Comparison of ENCODE assay signal across 8 cellular contexts in the genomic region with DNA sequence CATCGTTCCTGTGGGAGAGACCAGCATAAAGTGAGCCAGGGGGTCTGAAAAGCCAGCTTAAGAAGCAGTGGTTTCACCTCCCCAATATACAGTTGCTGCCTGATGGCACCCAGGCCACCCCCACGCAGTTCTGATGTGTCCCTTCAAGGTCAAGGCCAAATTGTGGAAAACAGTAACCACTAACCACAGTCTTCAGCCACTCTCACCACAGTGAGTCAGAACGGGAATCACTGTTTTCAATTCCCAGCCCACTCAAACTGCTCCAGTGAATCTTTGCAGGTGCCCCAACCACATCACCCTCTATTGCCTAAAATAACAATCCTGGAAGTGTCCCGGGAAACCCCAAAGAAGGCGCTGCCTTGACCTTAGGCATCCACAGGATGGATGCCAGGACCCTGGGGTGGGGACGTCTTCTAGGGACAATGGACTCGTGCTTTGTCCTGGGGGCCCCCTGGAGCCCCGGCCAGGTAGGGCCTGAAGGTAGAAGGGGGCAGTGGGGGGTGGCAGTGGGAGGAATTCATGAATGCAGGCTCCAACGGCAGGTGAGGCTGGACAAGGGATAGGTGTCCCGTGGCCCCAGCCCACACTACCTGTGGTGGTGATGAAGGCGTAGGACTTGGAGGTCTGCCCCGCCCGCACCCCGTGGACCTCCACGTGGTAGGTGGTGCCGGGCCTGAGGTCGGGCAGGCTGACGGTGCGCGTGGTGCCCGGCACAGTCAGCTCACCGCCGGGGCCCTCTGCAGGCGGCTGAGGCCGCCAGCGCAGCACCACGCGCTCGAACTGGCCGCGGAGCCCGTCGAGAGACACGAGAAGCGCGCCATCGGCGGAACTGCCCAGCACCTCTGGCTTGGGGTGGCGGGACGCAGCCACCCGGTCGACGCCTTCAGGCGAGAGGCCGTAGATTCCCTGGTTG. TPM values are rescaled to one million over a fixed set of nuclear protein-coding genes. Genes with fewer than 3 reads are reported as not detected.
DNase-seq lines count a peak whose midpoint lies in the region; ATAC-seq and TF ChIP-seq lines count a peak whose summit lies in the region.

No MANE protein-coding gene starts in this region.

- DNase-seq in activated CD8-positive, alpha-beta memory T cell treated with anti-CD3 and anti-CD28 coated beads for 48 hours (ENCODE audit: low read depth in 2 of 3, low spot score in 2 of 3): peak in 2 of 3 experiments; percentile 19 to 23
- no peak for DNase-seq in activated CD8-positive, alpha-beta memory T cell treated with anti-CD3 and anti-CD28 coated beads for 24 hours
- DNase-seq in RWPE1 (ENCODE audit: low spot score) (peak; percentile 49), fibroblast of lung (ENCODE audit: low read depth in 2 of 2) (peak; percentile 57 to 87), skeletal muscle cell (ENCODE audit: low read depth) (peak; percentile 45), mesenteric fat pad (ENCODE audit: low spot score) (no peak), UCSD-AML1 (lab: John Stamatoyannopoulos, UW; ENCODE audit: unreplicated experiment) (no peak)

- ATAC-seq in GM18858 (IDR thresholded peaks at IDR 0.05; ENCODE audit: unreplicated experiment): no peak

- peak overlapping the region; percentile 71 for H3K27ac ChIP-seq in RWPE1
- peak overlapping the region; percentile 42 for H3K27ac ChIP-seq in fibroblast of lung (ENCODE audit: insufficient read depth, low read length)

- H3K79me2 ChIP-seq in fibroblast of lung (ENCODE audit: control insufficient read depth, insufficient read depth, low read length): no peaks in the 10 kb centered on the region

- H4K20me1 ChIP-seq in fibroblast of lung (ENCODE audit: control insufficient read depth, extremely low read depth, insufficient read depth, low read length): no peaks in the 10 kb centered on the region

- peaks cover 29% of the 10 kb centered on the region for H3K4me1 ChIP-seq in fibroblast of lung (ENCODE audit: control insufficient read depth, extremely low read depth, insufficient read depth, low read length)

- POLR2A ChIA-PET in RWPE1 (lab: Yijun Ruan, JAX; ENCODE audit: low non-redundant PET): no interaction called here

- no peaks in the 10 kb centered on the region for H3K36me3 ChIP-seq in fibroblast of lung (ENCODE audit: control insufficient read depth, insufficient read depth, low read length)

- TF ChIP-seq CTCF in RWPE1 (conservative IDR thresholded peaks at IDR 0.05; ENCODE audit: low read depth) (no peak), fibroblast of lung (conservative IDR thresholded peaks at IDR 0.05 in 1 of 2, IDR thresholded peaks at IDR 0.05 in 1 of 2; ENCODE audit: low read depth in 1 of 2, low read length in 2 of 2) (no peak)

- CTCF ChIA-PET in RWPE1 (lab: Yijun Ruan, JAX): interaction anchor here (0.6 to 1.6 kb wide), 3 partner anchors 10 to 117 kb away, joined by 3 to 8 read pairs (median 3); no protein-coding TSS in a partner anchor

- H3K9ac ChIP-seq in fibroblast of lung (ENCODE audit: insufficient read depth, low read length): no peak overlapping the region

- peaks cover 12% of the 10 kb centered on the region for H3K27me3 ChIP-seq in fibroblast of lung (ENCODE audit: control insufficient read depth, insufficient read depth, low read length)

- peak overlapping the region; percentile 48 for H3K4me2 ChIP-seq in fibroblast of lung (ENCODE audit: extremely low read depth, insufficient read depth, low read length)

- H3K4me3 ChIP-seq in fibroblast of lung (replicated peaks in 1 of 4; ENCODE audit: control extremely low read depth in 1 of 4, insufficient read depth in 1 of 4, low read depth in 3 of 4, low read length in 4 of 4) (no peak overlapping the region), skeletal muscle cell (ENCODE audit: low read depth, low read length) (no peak overlapping the region)

- no peak overlapping the region for H2AFZ ChIP-seq in fibroblast of lung (ENCODE audit: low read length)

- no peaks in the 10 kb centered on the region for H3K9me3 ChIP-seq in fibroblast of lung (ENCODE audit: control insufficient read depth, insufficient read depth, low read depth, low read length)

RNA-seq across cellular contexts. Expression of gene TNXB, which starts 22.2 kb away (rescaled TPM):
- total RNA-seq in fibroblast of lung (63.9 and 113 TPM in 2 replicates), mesenteric fat pad (187 TPM)
- polyA plus RNA-seq in fibroblast of lung: 8.1 and 13.0 TPM in 2 replicates
- polyA plus RNA-seq in fibroblast of lung (2012): 32.3 and 46.1 TPM in 2 replicates
- 82.4 and 99.8 TPM in 2 replicates for polyA minus RNA-seq in fibroblast of lung (ENCODE audit: low replicate concordance)

RNA-seq across cellular contexts. Expression of gene ATF6B, which starts 41.1 kb away (rescaled TPM):
- total RNA-seq in fibroblast of lung: 8.0 and 15.7 TPM in 2 replicates
- polyA plus RNA-seq in fibroblast of lung: 35.5 and 36.2 TPM in 2 replicates
- 48.2 and 63.6 TPM in 2 replicates for polyA plus RNA-seq in fibroblast of lung (2012)
- 113 and 115 TPM in 2 replicates for polyA minus RNA-seq in fibroblast of lung (ENCODE audit: low replicate concordance)
- 46.6 TPM for total RNA-seq in mesenteric fat pad

RNA-seq across cellular contexts. Expression of gene FKBPL, which starts 43.2 kb away (rescaled TPM):
- total RNA-seq in fibroblast of lung (7.4 and 7.6 TPM in 2 replicates), mesenteric fat pad (4.3 TPM)
- 2.4 and 3.5 TPM in 2 replicates for polyA plus RNA-seq in fibroblast of lung
- polyA plus RNA-seq in fibroblast of lung (2012): 4.4 and 4.9 TPM in 2 replicates
- 1.9 and 2.9 TPM in 2 replicates for polyA minus RNA-seq in fibroblast of lung (ENCODE audit: low replicate concordance)

RNA-seq across cellular contexts. Expression of gene CYP21A2, which starts 48.7 kb away (rescaled TPM):
- total RNA-seq in fibroblast of lung: not detected in 2 replicates
- polyA plus RNA-seq in fibroblast of lung: not detected in 2 replicates
- polyA plus RNA-seq in fibroblast of lung (2012): 0.09 and 0.34 TPM in 2 replicates
- polyA minus RNA-seq in fibroblast of lung (ENCODE audit: low replicate concordance): not detected in 2 replicates
- 0.45 TPM for total RNA-seq in mesenteric fat pad

Comparison
In these comparisons a context has a peak if more than half of its experiments do, and no peak if none do; other contexts are left out.
1. DNase-seq: peak in activated CD8-positive, alpha-beta memory T cell treated with anti-CD3 and anti-CD28 coated beads for 48 hours (2 of 3), RWPE1 (single experiment), fibroblast of lung (2 of 2) and skeletal muscle cell (single experiment); none in activated CD8-positive, alpha-beta memory T cell treated with anti-CD3 and anti-CD28 coated beads for 24 hours (single experiment), mesenteric fat pad (single experiment) and UCSD-AML1 (single experiment).